30 cellular contexts compared by ENCODE assay signal in the genomic region with DNA sequence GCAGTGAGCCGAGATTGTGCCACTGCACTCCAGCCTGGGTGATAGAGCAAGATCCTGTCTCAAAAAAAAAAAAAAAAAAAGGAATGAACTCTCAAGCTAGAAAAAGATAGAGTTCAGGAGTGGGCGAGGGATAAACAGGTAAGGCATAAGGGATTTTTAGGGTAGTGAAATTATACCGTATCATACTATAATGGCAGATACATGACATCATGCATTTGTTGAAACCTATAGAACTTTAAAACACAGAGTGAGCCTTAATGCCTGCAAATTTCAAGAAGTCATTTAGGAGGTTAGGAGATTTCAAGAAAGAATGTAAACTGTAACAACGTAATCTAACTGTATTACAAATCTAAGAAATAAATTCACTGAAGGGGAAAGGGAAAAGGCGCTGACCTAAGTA. TPM values are rescaled to one million over a fixed set of nuclear protein-coding genes. Genes with fewer than 3 reads are reported as not detected.
"Had no signal": no experiment of that assay in that cellular context is flagged by ENCODE, and none has a peak within 500 bp of the region (broad histone marks: within the 10 kb centered on the region; RNA-seq: fewer than 3 reads in every experiment).

No MANE protein-coding gene starts in this region.

- DNase-seq: activated CD4-positive, alpha-beta T cell treated with anti-CD3 and anti-CD28 coated beads, Interleukin-2, amount 10 ng/mL, durations not matched to agents 7 days and 5 days; activated naive CD8-positive, alpha-beta T cell treated with anti-CD3 and anti-CD28 coated beads, Interleukin-2, amount 10 ng/mL, durations not matched to agents 7 days and 5 days; amniotic stem cell; brain microvascular endothelial cell; cortex of kidney; head of caudate nucleus; hippocampal formation; naive B cell; occipital lobe; psoas muscle; stimulated activated CD4-positive, alpha-beta T cell treated with anti-CD3 and anti-CD28 coated beads, Interleukin-1b, Interleukin-23, amount 100 ng/mL, for 48 hours; stimulated activated CD4-positive, alpha-beta T cell treated with anti-CD3 and anti-CD28 coated beads, Interleukin-4, amount 100 ng/mL, for 4 hours; stimulated activated CD8-positive, alpha-beta memory T cell treated with anti-CD3 and anti-CD28 coated beads, Interleukin-4, amount 100 ng/mL, for 48 hours; stimulated activated naive B cell treated with anti-CD40 and anti-IgM and Interleukin-4, amounts not matched to agents 10 μg/mL and 1 μg/mL and 100 μg/mL, for 72 hours; stomach; T-helper 9 cell; thyroid gland; upper lobe of left lung had no signal

- H3K27me3 ChIP-seq: upper lobe of left lung, vagina had no signal

- H3K27ac Mint-ChIP-seq: activated CD4-positive, alpha-beta T cell treated with anti-CD3 and anti-CD28 coated beads, Interleukin-2, amount 10 ng/mL, durations not matched to agents 7 days and 5 days; activated naive CD8-positive, alpha-beta T cell treated with anti-CD3 and anti-CD28 coated beads, Interleukin-2, amount 10 ng/mL, durations not matched to agents 7 days and 5 days; mesothelial cell of epicardium; neural progenitor cell; stimulated activated naive B cell treated with anti-CD40 and anti-IgM and Interleukin-4, amounts not matched to agents 10 μg/mL and 1 μg/mL and 100 μg/mL, for 72 hours had no signal

- ATAC-seq: psoas muscle; stimulated activated naive B cell treated with anti-CD40 and anti-IgM and Interleukin-4, amounts not matched to agents 10 μg/mL and 1 μg/mL and 100 μg/mL, for 72 hours had no signal

- H3K36me3 ChIP-seq: brain microvascular endothelial cell, neural progenitor cell, stomach, thyroid gland, upper lobe of left lung, vagina had no signal

- H3K4me3 Mint-ChIP-seq: activated CD4-positive, alpha-beta T cell treated with anti-CD3 and anti-CD28 coated beads, Interleukin-2, amount 10 ng/mL, durations not matched to agents 7 days and 5 days; activated naive CD8-positive, alpha-beta T cell treated with anti-CD3 and anti-CD28 coated beads, Interleukin-2, amount 10 ng/mL, durations not matched to agents 7 days and 5 days; mesothelial cell of epicardium; neural progenitor cell; stimulated activated naive B cell treated with anti-CD40 and anti-IgM and Interleukin-4, amounts not matched to agents 10 μg/mL and 1 μg/mL and 100 μg/mL, for 72 hours had no signal

- H3K4me3 ChIP-seq: neural progenitor cell, psoas muscle, smooth muscle cell, stomach, thyroid gland, upper lobe of left lung, vagina had no signal

- H3K4me1 ChIP-seq: neural progenitor cell, parathyroid adenoma, psoas muscle, stomach, thyroid gland, upper lobe of left lung, vagina had no signal

- H3K27me3 Mint-ChIP-seq: activated CD4-positive, alpha-beta T cell treated with anti-CD3 and anti-CD28 coated beads, Interleukin-2, amount 10 ng/mL, durations not matched to agents 7 days and 5 days; activated naive CD8-positive, alpha-beta T cell treated with anti-CD3 and anti-CD28 coated beads, Interleukin-2, amount 10 ng/mL, durations not matched to agents 7 days and 5 days; naive B cell; stimulated activated naive B cell treated with anti-CD40 and anti-IgM and Interleukin-4, amounts not matched to agents 10 μg/mL and 1 μg/mL and 100 μg/mL, for 72 hours had no signal

- H3K36me3 Mint-ChIP-seq: mesothelial cell of epicardium, neural progenitor cell had no signal

- H3K4me1 Mint-ChIP-seq: neural progenitor cell had no signal

- H3K9me3 Mint-ChIP-seq: activated CD4-positive, alpha-beta T cell treated with anti-CD3 and anti-CD28 coated beads, Interleukin-2, amount 10 ng/mL, durations not matched to agents 7 days and 5 days; mesothelial cell of epicardium; naive B cell; neural progenitor cell had no signal

- H3K9me3 ChIP-seq: psoas muscle, stomach, thyroid gland, upper lobe of left lung, vagina had no signal

- H3K27ac ChIP-seq: brain microvascular endothelial cell, neural progenitor cell, parathyroid adenoma, psoas muscle, stomach, thyroid gland, upper lobe of left lung, vagina, VCaP had no signal

RNA-seq across cellular contexts. Expression of a gene that starts 20.4 kb away (rescaled TPM):
- total RNA-seq: astrocyte, cardiac septum, chondrocyte, fibroblast of lung, fibroblast of villous mesenchyme, smooth muscle cell had no signal
- polyA plus RNA-seq: endothelial cell of umbilical vein, fibroblast of lung, smooth muscle cell had no signal
